18 cellular contexts compared by ENCODE assay signal in genomic region chr17:5794881-5795486, GRCh38.
"Had no signal": no experiment of that assay in that cellular context is flagged by ENCODE, and none has a peak within 500 bp of the region (broad histone marks: within the 10 kb centered on the region; RNA-seq: fewer than 3 reads in every experiment).

No MANE protein-coding gene starts in this region.

- DNase-seq: KBM-7, NCI-H1092, NCI-H1105 treated with DMSO at 0.1 percent for 48 hours, NCI-H1417 treated with DMSO at 0.1 percent for 48 hours, NCI-H146, NCI-H1694 treated with DMSO at 0.1 percent for 48 hours, NCI-H1930, NCI-H2081, NCI-H2171, NCI-H524, NCI-H526 treated with DMSO at 0.1 percent for 48 hours, NCI-H748 treated with DMSO at 0.1 percent for 48 hours, SHP77, SK-N-SH, SW 1271, T-cell had no signal

- H3K4me1 Mint-ChIP-seq: T-cell had no signal

- H3K4me2 ChIP-seq: SK-N-SH had no signal

- H3K27ac Mint-ChIP-seq: T-cell had no signal

- H3K9ac ChIP-seq: SK-N-SH had no signal

- ATAC-seq: Panc1, T-cell had no signal

- H3K4me3 Mint-ChIP-seq: T-cell had no signal

- H3K9me3 ChIP-seq: SK-N-SH had no signal

- H3K27ac ChIP-seq: RWPE1 had no signal
